20 cellular contexts compared by ENCODE assay signal in the genomic region with DNA sequence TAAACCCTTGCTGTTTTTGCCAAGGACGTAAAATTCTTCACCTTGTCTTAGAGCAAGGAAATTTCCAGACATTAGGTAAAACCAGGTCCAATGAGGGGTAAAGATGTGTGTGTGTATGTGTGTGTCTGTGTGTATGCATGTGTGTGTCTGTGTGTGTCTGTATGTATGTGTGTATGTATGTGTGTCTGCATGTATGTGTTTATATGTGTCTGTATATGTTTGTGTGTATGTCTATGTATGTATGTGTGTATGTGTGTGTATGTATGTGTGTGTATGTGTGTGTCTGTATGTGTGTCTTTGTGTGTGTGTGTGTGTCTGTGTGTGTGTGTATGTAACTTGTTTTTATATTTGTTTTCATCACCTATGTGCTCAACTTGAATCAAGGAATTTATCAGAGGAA.
DNase-seq lines count a peak whose midpoint lies in the region; ATAC-seq, FAIRE-seq and TF ChIP-seq lines count a peak whose summit lies in the region.
"Had no signal": no experiment of that assay in that cellular context is flagged by ENCODE, and none has a peak within 500 bp of the region (broad histone marks: within the 10 kb centered on the region; RNA-seq: fewer than 3 reads in every experiment).

No MANE protein-coding gene starts in this region.

- TF ChIP-seq EP300 in GM12878 (IDR thresholded peaks at IDR 0.05; ENCODE audit: borderline replicate concordance in 1 of 2, control insufficient read depth in 1 of 2, low read depth in 2 of 2, low read length in 2 of 2) (no peak), H1 (IDR thresholded peaks at IDR 0.05; ENCODE audit: borderline replicate concordance in 1 of 2, low read depth in 2 of 2, low read length in 2 of 2) (no peak)

- no peak overlapping the region for H4K5ac ChIP-seq in H1 (ENCODE audit: insufficient read length, low read depth, low read length)

- H2AFZ ChIP-seq in GM12878 (ENCODE audit: control insufficient read depth, low read depth, low read length) (no peak overlapping the region), H1 (ENCODE audit: low read length) (no peak overlapping the region)
- H2AFZ ChIP-seq: GM23248 had no signal

- no peak overlapping the region for H4K8ac ChIP-seq in H1 (ENCODE audit: extremely low read depth, insufficient read depth, low read length)

- H3K4ac ChIP-seq in H1 (replicated peaks; ENCODE audit: insufficient read length, low read depth, low read length): no peak overlapping the region

- no peaks in the 10 kb centered on the region for H3K9me3 ChIP-seq in GM12878 (replicated peaks; ENCODE audit: control insufficient read depth, insufficient read depth, low read length)
- H3K9me3 ChIP-seq in H1 (ENCODE audit: insufficient read depth in 2 of 2, low read depth in 1 of 2, low read length in 1 of 2): no peaks in the 10 kb centered on the region
- H3K9me3 ChIP-seq: BLaER1, Caco-2 had no signal

- no peak overlapping the region for H2BK15ac ChIP-seq in H1 (ENCODE audit: low read length)

- FAIRE-seq in HTR-8/SVneo (lab: Jason Lieb, UNC) (peak; percentile 99), GM12878 (lab: Jason Lieb, UNC) (peak; percentile 41), H1 (lab: Jason Lieb, UNC) (no peak)
- FAIRE-seq: GM12891, GM18507 had no signal

- no peak overlapping the region for H3K23ac ChIP-seq in H1 (ENCODE audit: insufficient read length)

- TF ChIP-seq RAD21 in GM12878 (IDR thresholded peaks at IDR 0.05; ENCODE audit: insufficient read depth, low read depth, low read length) (no peak), H1 (IDR thresholded peaks at IDR 0.05 in 1 of 2, conservative IDR thresholded peaks at IDR 0.05 in 1 of 2; ENCODE audit: low read depth in 2 of 2, low read length in 2 of 2) (no peak)

- H3K18ac ChIP-seq in H1 (ENCODE audit: extremely low read depth, low read length): no peak overlapping the region

- no peaks in the 10 kb centered on the region for H3K79me2 ChIP-seq in GM12878 (ENCODE audit: control insufficient read depth, insufficient read depth, low read length)
- no peaks in the 10 kb centered on the region for H3K79me2 ChIP-seq in H1 (ENCODE audit: control insufficient read depth in 1 of 2, insufficient read depth in 2 of 2, low read length in 2 of 2)

- H3K36me3 ChIP-seq in GM12878 (ENCODE audit: control insufficient read depth in 2 of 2, insufficient read depth in 2 of 2, low read length in 1 of 2) (no peaks in the 10 kb centered on the region), H1 (ENCODE audit: control insufficient read depth in 2 of 4, insufficient read depth in 4 of 4, low read length in 3 of 4) (no peaks in the 10 kb centered on the region)
- H3K36me3 ChIP-seq: BLaER1 had no signal

- H3K9ac ChIP-seq in GM12878 (ENCODE audit: control insufficient read depth, insufficient read depth, low read length) (no peak overlapping the region), H1 (replicated peaks in 1 of 4; ENCODE audit: extremely low read depth in 1 of 4, low read depth in 3 of 4, low read length in 3 of 4) (no peak overlapping the region)
- H3K9ac ChIP-seq: BLaER1, GM23248 had no signal

- BruUV-seq in GM12878 (replicated peaks; lab: Mats Ljungman, UMichigan): no TSS peak

- H2BK5ac ChIP-seq in H1 (ENCODE audit: low read depth, low read length): no peak overlapping the region

- H3K4me2 ChIP-seq in GM12878 (ENCODE audit: control insufficient read depth, insufficient read depth) (no peak overlapping the region), H1 (ENCODE audit: insufficient read depth in 1 of 2, low read depth in 2 of 2, low read length in 2 of 2) (no peak overlapping the region)
- H3K4me2 ChIP-seq: BLaER1 had no signal

- H3K27me3 ChIP-seq in GM12878 (replicated peaks in 1 of 2; ENCODE audit: control insufficient read depth in 2 of 2, insufficient read depth in 2 of 2, low read length in 1 of 2) (no peaks in the 10 kb centered on the region), H1 (replicated peaks in 1 of 4; ENCODE audit: control insufficient read depth in 3 of 4, extremely low read depth in 1 of 4, insufficient read depth in 3 of 4, low read length in 3 of 4) (0 out of 7 replicates have a peak, but pooled peaks cover 0 to 7% (median 1%) of the 10 kb centered on the region in 4 experiments)
- H3K27me3 ChIP-seq: BLaER1 had no signal

- CTCF ChIA-PET in GM12878 (lab: Yijun Ruan, JAX) (no interaction called here), H1 (lab: Charles Lee; ENCODE audit: partially characterized antibody) (interaction anchor here (0.6 kb wide), 1 partner anchor 887 kb away, joined by 3 read pairs; no protein-coding TSS in a partner anchor)

- no peak overlapping the region for H2BK20ac ChIP-seq in H1 (ENCODE audit: low read length)

- H4K20me1 ChIP-seq in GM12878 (ENCODE audit: control insufficient read depth, insufficient read depth): no peaks in the 10 kb centered on the region
- H4K20me1 ChIP-seq in H1 (replicated peaks in 1 of 2; ENCODE audit: control insufficient read depth in 1 of 2, insufficient read depth in 2 of 2, low read length in 2 of 2): peaks cover 0 to 3% of the 10 kb centered on the region in 2 experiments
- H4K20me1 ChIP-seq: BLaER1 had no signal

- RAD21 ChIA-PET in GM12878 (lab: Charles Lee; ENCODE audit: unreplicated experiment): no interaction called here

- H3K4me3 ChIP-seq in GM12878 (no peak overlapping the region), H1 (ENCODE audit: extremely low read depth in 1 of 4, insufficient read depth in 2 of 4, low read depth in 3 of 4, low read length in 4 of 4) (no peak overlapping the region)
- H3K4me3 ChIP-seq: BLaER1, GM23248 had no signal

- H4K91ac ChIP-seq in H1 (replicated peaks; ENCODE audit: insufficient read length, low read length): no peak overlapping the region

- in situ Hi-C loops in GM12878 (cut with MboI): no loop called here

- H3K4me1 ChIP-seq in GM12878 (ENCODE audit: control insufficient read depth, insufficient read depth, low read length) (no peaks in the 10 kb centered on the region), H1 (replicated peaks in 1 of 4; ENCODE audit: control insufficient read depth in 3 of 4, insufficient read depth in 4 of 4, low read length in 3 of 4) (0 out of 7 replicates have a peak, but pooled peaks cover 0 to 2% (median 0%) of the 10 kb centered on the region in 4 experiments)
- H3K4me1 ChIP-seq: Caco-2 had no signal

- DNase-seq in HTR-8/SVneo (ENCODE audit: insufficient read length, low spot score) (no peak), GM12878 (ENCODE audit: low read depth, low spot score) (no peak), H1 (ENCODE audit: low read depth in 1 of 2, low spot score in 2 of 2) (no peak), AG08395 (ENCODE audit: low spot score) (no peak), DMS 273 treated with DMSO at 0.1 percent for 48 hours (lab: John Stamatoyannopoulos, UW) (no peak)
- DNase-seq: CD4-positive, CD25-positive, alpha-beta regulatory T cell; CD8-positive, alpha-beta T cell; DMS79; EL; GDM1; GM23248; H9; HFFc6 had no signal

- no peak for TF ChIP-seq CTCF in GM12878 (IDR thresholded peaks at IDR 0.05 in 2 of 3, conservative IDR thresholded peaks at IDR 0.05 in 1 of 3; ENCODE audit: control insufficient read depth in 2 of 3, extremely low read depth in 1 of 3, insufficient read depth in 1 of 3, low read depth in 3 of 3, low read length in 3 of 3)
- no peak for TF ChIP-seq CTCF in H1 (IDR thresholded peaks at IDR 0.05; ENCODE audit: control extremely low read depth in 1 of 3, insufficient read depth in 1 of 3, low read depth in 1 of 3, low read length in 3 of 3)

- POLR2A ChIA-PET in GM12878 (lab: Charles Lee): no interaction called here
- POLR2A ChIA-PET in H1 (lab: Charles Lee; ENCODE audit: partially characterized antibody): no interaction called here

- H2BK12ac ChIP-seq in H1 (ENCODE audit: low read depth, low read length): no peak overlapping the region

- TF ChIP-seq POLR2A in GM12878 (IDR thresholded peaks at IDR 0.05; ENCODE audit: low read depth, low read length): no peak
- TF ChIP-seq POLR2A in H1 (IDR thresholded peaks at IDR 0.05; ENCODE audit: control extremely low read depth in 1 of 2, low read depth in 2 of 2, low read length in 2 of 2): no peak

- H3K27ac ChIP-seq in GM12878 (ENCODE audit: control insufficient read depth, insufficient read depth): no peak overlapping the region
- H3K27ac ChIP-seq in H1 (ENCODE audit: low read depth, low read length): no peak overlapping the region
- H3K27ac ChIP-seq: BLaER1, C4-2B, GM23248 had no signal

- SMC1A ChIA-PET in GM12878 (lab: Charles Lee; ENCODE audit: uncharacterized antibody, unreplicated experiment): no interaction called here

- no peak overlapping the region for H2BK120ac ChIP-seq in H1 (replicated peaks; ENCODE audit: low read depth, low read length)

- ATAC-seq in GM12878 (no peak), HG02642 (IDR thresholded peaks at IDR 0.05; ENCODE audit: poor library complexity, unreplicated experiment) (no peak)
- ATAC-seq: CD8-positive, alpha-beta T cell; HCT116 had no signal

- H3K23me2 ChIP-seq in H1 (ENCODE audit: low read depth, low read length): peaks cover 5% of the 10 kb centered on the region; the same call in 1 of the 2 replicates

- H3K14ac ChIP-seq in H1 (ENCODE audit: insufficient read length): no peak overlapping the region

- no peak overlapping the region for H2AK5ac ChIP-seq in H1 (ENCODE audit: low read depth, low read length)

- WGBS in GM12878 (ENCODE audit: insufficient coverage, insufficient replicate concordance, low lambda C conversion rate, missing lambda C conversion rate): 94% methylated on average over 1 of the region's 1 CpG
- 100% methylated on average over 1 of the region's 1 CpG; no CpG with 5 or more reads in 1 of the 2 experiments for WGBS in H1 (ENCODE audit: extremely low coverage in 1 of 2, insufficient coverage in 1 of 2, insufficient read length in 1 of 2, insufficient replicate concordance in 2 of 2, low coverage in 1 of 2, low lambda C conversion rate in 2 of 2, missing lambda C conversion rate in 1 of 2), 2 experiments

- intact Hi-C loops in GM12878 (cut with micrococcal nuclease; ENCODE audit: unreplicated experiment): no loop called here

- no peaks in the 10 kb centered on the region for H3K79me1 ChIP-seq in H1 (ENCODE audit: low read depth, low read length)

- H3K56ac ChIP-seq in H1 (replicated peaks; ENCODE audit: insufficient read length, low read depth, low read length): peak overlapping the region; percentile 73

TF ChIP-seq in GM12878, 131 proteins besides CTCF, POLR2A, EP300 and RAD21 (continues in another document):
- no peak for TF ChIP-seq CBX3 (IDR thresholded peaks at IDR 0.05; ENCODE audit: borderline replicate concordance, low read depth)
- TF ChIP-seq PML (IDR thresholded peaks at IDR 0.05; ENCODE audit: low read length): no peak
- no peak for TF ChIP-seq TARDBP (IDR thresholded peaks at IDR 0.05; ENCODE audit: borderline replicate concordance)
- TF ChIP-seq ZNF274 (IDR thresholded peaks at IDR 0.05; ENCODE audit: insufficient read depth, insufficient read length): no peak
- TF ChIP-seq RBBP5 (conservative IDR thresholded peaks at IDR 0.05): no peak

TF ChIP-seq in H1, 55 proteins besides CTCF, POLR2A, EP300 and RAD21 (continues in another document):
- TF ChIP-seq NANOG (IDR thresholded peaks at IDR 0.05; ENCODE audit: insufficient read depth, low read depth, low read length, poor library complexity, severe bottlenecking) (no peak), HDAC6 (IDR thresholded peaks at IDR 0.05; ENCODE audit: low read depth, low read length) (no peak)
